11 cellular contexts compared by ENCODE assay signal in the genomic region with DNA sequence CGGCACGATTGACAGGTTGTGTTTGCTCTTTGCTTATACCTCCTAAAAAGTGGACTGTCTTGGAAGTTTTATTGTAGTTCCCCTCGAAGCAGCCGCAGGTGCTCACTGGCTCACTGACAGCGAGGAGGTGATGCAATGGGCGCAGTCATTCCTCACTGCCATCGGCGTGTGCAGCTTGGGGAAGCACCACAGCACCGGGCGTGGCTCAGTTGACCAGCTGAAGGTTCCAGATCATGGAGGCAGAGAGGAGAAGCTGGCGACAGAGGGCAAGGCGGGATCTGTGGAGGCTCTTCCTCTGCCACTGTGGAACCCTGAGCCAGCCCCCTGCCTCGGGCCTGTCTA.
DNase-seq lines count a peak whose midpoint lies in the region; ATAC-seq, FAIRE-seq and TF ChIP-seq lines count a peak whose summit lies in the region.
"Had no signal": no experiment of that assay in that cellular context is flagged by ENCODE, and none has a peak within 500 bp of the region (broad histone marks: within the 10 kb centered on the region; RNA-seq: fewer than 3 reads in every experiment).

No MANE protein-coding gene starts in this region.

- H3K36me3 ChIP-seq in CD8-positive, alpha-beta T cell (ENCODE audit: insufficient read depth, low read length), result no peaks in the 10 kb centered on the region
- H3K36me3 ChIP-seq in Karpas-422 (ENCODE audit: insufficient read depth, low read length) (no peaks in the 10 kb centered on the region), pancreas (no peaks in the 10 kb centered on the region)
- H3K36me3 ChIP-seq: gastroesophageal sphincter, WERI-Rb-1 had no signal

- H3K9me2 ChIP-seq in Karpas-422 (replicated peaks; ENCODE audit: insufficient read depth, low read length), result no peaks in the 10 kb centered on the region

- intact Hi-C loops in CD8-positive, alpha-beta T cell (cut with DNase I, micrococcal nuclease), result loop anchor here (2.0 to 10.0 kb wide), 2 partner anchors 14 to 248 kb away; partner anchors contain the start of gene TMC8 (in 2 of the 2)
- intact Hi-C loops in pancreas (cut with DNase I), result no loop called here

- peak overlapping the region; percentile 28 for H3K4me2 ChIP-seq in Karpas-422 (ENCODE audit: low read depth, low read length, poor library complexity, severe bottlenecking)

- H3K4me3 ChIP-seq in CD8-positive, alpha-beta T cell (ENCODE audit: low read depth, low read length), result no peak overlapping the region
- H3K4me3 ChIP-seq in Karpas-422 (ENCODE audit: low read length) (no peak overlapping the region), pancreas (no peak overlapping the region)
- H3K4me3 ChIP-seq: gastroesophageal sphincter had no signal

- no peaks in the 10 kb centered on the region for H3K9me3 ChIP-seq in CD8-positive, alpha-beta T cell (ENCODE audit: low read length)
- no peaks in the 10 kb centered on the region for H3K9me3 ChIP-seq in Karpas-422 (ENCODE audit: low read length)
- no peaks in the 10 kb centered on the region for H3K9me3 ChIP-seq in pancreas
- H3K9me3 ChIP-seq: gastroesophageal sphincter had no signal

- no peak for DNase-seq in CD8-positive, alpha-beta T cell
- DNase-seq in Karpas-422 (peak; percentile 56), memory B cell (ENCODE audit: low spot score in 2 of 2) (no peak), NCI-H128 (lab: John Stamatoyannopoulos, UW; ENCODE audit: unreplicated experiment) (no peak), DMS153 (lab: John Stamatoyannopoulos, UW) (no peak), pancreas (no peak)
- DNase-seq: activated effector memory CD4-positive, alpha-beta T cell treated with anti-CD3 and anti-CD28 coated beads, Interleukin-2, amount 50 U/mL, for 16 hours; WERI-Rb-1 had no signal

- peak overlapping the region; percentile 11 for H3K4me3 Mint-ChIP-seq in CD8-positive, alpha-beta T cell
- H3K4me3 Mint-ChIP-seq in brain (peak overlapping the region in 4 of 5 experiments; percentile 82 to 89 (median 83)), memory B cell (no peak overlapping the region)
- H3K4me3 Mint-ChIP-seq in stimulated activated memory B cell treated with anti-CD40 and anti-IgM and Interleukin-4, amounts not matched to agents 10 μg/mL and 1 μg/mL and 100 μg/mL, for 72 hours, result no peak overlapping the region

- no peaks in the 10 kb centered on the region for H3K79me2 ChIP-seq in Karpas-422 (ENCODE audit: low read length)

- POLR2A ChIA-PET in CD8-positive, alpha-beta T cell (lab: Charles Lee), result interaction anchor here (1.0 to 8.8 kb wide), 3 partner anchors 8 to 77 kb away, joined by 4 to 138 read pairs (median 5); partner anchors contain the start of gene TNRC6C

- no peaks in the 10 kb centered on the region; the same call in 1 of the 2 replicates for H4K20me1 ChIP-seq in Karpas-422 (ENCODE audit: insufficient read depth, low read depth, low read length)

- H3K27ac ChIP-seq in CD8-positive, alpha-beta T cell (ENCODE audit: low read depth, low read length), result no peak overlapping the region
- H3K27ac ChIP-seq in Karpas-422 (ENCODE audit: low read length) (no peak overlapping the region), pancreas (no peak overlapping the region)
- H3K27ac ChIP-seq: WERI-Rb-1 had no signal

- TF ChIP-seq CTCF in CD8-positive, alpha-beta T cell (IDR thresholded peaks at IDR 0.05), result no peak
- TF ChIP-seq CTCF in brain (conservative IDR thresholded peaks at IDR 0.05) (no peak), pancreas (IDR thresholded peaks at IDR 0.05) (no peak)

- H3K27me3 Mint-ChIP-seq in CD8-positive, alpha-beta T cell (ENCODE audit: low read depth), result no peaks in the 10 kb centered on the region
- H3K27me3 Mint-ChIP-seq in brain (peaks cover 10% of the 10 kb centered on the region), memory B cell (peaks cover 27% of the 10 kb centered on the region)
- peaks cover 68% of the 10 kb centered on the region for H3K27me3 Mint-ChIP-seq in stimulated activated memory B cell treated with anti-CD40 and anti-IgM and Interleukin-4, amounts not matched to agents 10 μg/mL and 1 μg/mL and 100 μg/mL, for 72 hours

- CTCF ChIA-PET in CD8-positive, alpha-beta T cell (lab: Charles Lee), result no interaction called here

- peaks cover 50% of the 10 kb centered on the region for H3K4me1 ChIP-seq in CD8-positive, alpha-beta T cell (ENCODE audit: insufficient read depth, low read length)
- H3K4me1 ChIP-seq in Karpas-422 (ENCODE audit: low read length), result peaks cover 48% of the 10 kb centered on the region
- peaks cover 0 to 10% (median 0%) of the 10 kb centered on the region in 3 donors for H3K4me1 ChIP-seq in pancreas

- H3K27ac Mint-ChIP-seq in CD8-positive, alpha-beta T cell, result peak overlapping the region; percentile 99
- peak overlapping the region in 4 of 5 experiments; percentile 84 to 100 (median 91) for H3K27ac Mint-ChIP-seq in brain
- peak overlapping the region; percentile 97 for H3K27ac Mint-ChIP-seq in memory B cell
- no peak overlapping the region for H3K27ac Mint-ChIP-seq in stimulated activated memory B cell treated with anti-CD40 and anti-IgM and Interleukin-4, amounts not matched to agents 10 μg/mL and 1 μg/mL and 100 μg/mL, for 72 hours

- 61 to 69% methylated on average over 13 of the region's 13 CpGs for WGBS in pancreas, 2 donors

- H3K36me3 Mint-ChIP-seq in CD8-positive, alpha-beta T cell, result no peaks in the 10 kb centered on the region
- no peaks in the 10 kb centered on the region for H3K36me3 Mint-ChIP-seq in brain
- H3K36me3 Mint-ChIP-seq in memory B cell, result no peaks in the 10 kb centered on the region
- no peaks in the 10 kb centered on the region for H3K36me3 Mint-ChIP-seq in stimulated activated memory B cell treated with anti-CD40 and anti-IgM and Interleukin-4, amounts not matched to agents 10 μg/mL and 1 μg/mL and 100 μg/mL, for 72 hours

- ATAC-seq in CD8-positive, alpha-beta T cell, result no peak
- ATAC-seq in memory B cell (ENCODE audit: low read depth), result no peak
- ATAC-seq in stimulated activated memory B cell treated with anti-CD40 and anti-IgM and Interleukin-4, amounts not matched to agents 10 μg/mL and 1 μg/mL and 100 μg/mL, for 72 hours, result no peak
- ATAC-seq in pancreas, result no peak
- ATAC-seq: gastroesophageal sphincter had no signal

- no peak overlapping the region for H3K9ac ChIP-seq in Karpas-422 (ENCODE audit: low read length)

- no peaks in the 10 kb centered on the region for H3K27me3 ChIP-seq in CD8-positive, alpha-beta T cell (ENCODE audit: insufficient read depth, low read length)
- H3K27me3 ChIP-seq in Karpas-422 (ENCODE audit: low read length) (no peaks in the 10 kb centered on the region; the same call in 1 of the 2 replicates), pancreas (peaks cover 0 to 3% (median 0%) of the 10 kb centered on the region in 4 donors)
- H3K27me3 ChIP-seq: gastroesophageal sphincter had no signal

- H3K9me3 Mint-ChIP-seq in CD8-positive, alpha-beta T cell, result no peaks in the 10 kb centered on the region
- H3K9me3 Mint-ChIP-seq in brain (peaks cover 0 to 5% (median 0%) of the 10 kb centered on the region in 5 experiments), memory B cell (peaks cover 2% of the 10 kb centered on the region)
- peaks cover 3% of the 10 kb centered on the region for H3K9me3 Mint-ChIP-seq in stimulated activated memory B cell treated with anti-CD40 and anti-IgM and Interleukin-4, amounts not matched to agents 10 μg/mL and 1 μg/mL and 100 μg/mL, for 72 hours

- no peak for FAIRE-seq in pancreas (lab: Jason Lieb, UNC)

- peaks cover 68% of the 10 kb centered on the region for H3K4me1 Mint-ChIP-seq in CD8-positive, alpha-beta T cell (ENCODE audit: low read depth)
- H3K4me1 Mint-ChIP-seq in brain (peaks cover 88% of the 10 kb centered on the region), memory B cell (peaks cover 66% of the 10 kb centered on the region)
- peaks cover 76% of the 10 kb centered on the region for H3K4me1 Mint-ChIP-seq in stimulated activated memory B cell treated with anti-CD40 and anti-IgM and Interleukin-4, amounts not matched to agents 10 μg/mL and 1 μg/mL and 100 μg/mL, for 72 hours

- H2AFZ ChIP-seq in Karpas-422 (ENCODE audit: low read length), result no peak overlapping the region

Comparison
In these comparisons a context has a peak if more than half of its experiments do, and no peak if none do; other contexts are left out.
1. H3K4me3 Mint-ChIP-seq: peak in CD8-positive, alpha-beta T cell (single experiment) and brain (4 of 5); none in memory B cell (single experiment) and stimulated activated memory B cell treated with anti-CD40 and anti-IgM and Interleukin-4, amounts not matched to agents 10 μg/mL and 1 μg/mL and 100 μg/mL, for 72 hours (single experiment).
2. intact Hi-C loops: an anchor here in CD8-positive, alpha-beta T cell (2.0 to 10.0 kb wide); none called in pancreas.